ENCODE assay signal across 23 cellular contexts in the genomic region with DNA sequence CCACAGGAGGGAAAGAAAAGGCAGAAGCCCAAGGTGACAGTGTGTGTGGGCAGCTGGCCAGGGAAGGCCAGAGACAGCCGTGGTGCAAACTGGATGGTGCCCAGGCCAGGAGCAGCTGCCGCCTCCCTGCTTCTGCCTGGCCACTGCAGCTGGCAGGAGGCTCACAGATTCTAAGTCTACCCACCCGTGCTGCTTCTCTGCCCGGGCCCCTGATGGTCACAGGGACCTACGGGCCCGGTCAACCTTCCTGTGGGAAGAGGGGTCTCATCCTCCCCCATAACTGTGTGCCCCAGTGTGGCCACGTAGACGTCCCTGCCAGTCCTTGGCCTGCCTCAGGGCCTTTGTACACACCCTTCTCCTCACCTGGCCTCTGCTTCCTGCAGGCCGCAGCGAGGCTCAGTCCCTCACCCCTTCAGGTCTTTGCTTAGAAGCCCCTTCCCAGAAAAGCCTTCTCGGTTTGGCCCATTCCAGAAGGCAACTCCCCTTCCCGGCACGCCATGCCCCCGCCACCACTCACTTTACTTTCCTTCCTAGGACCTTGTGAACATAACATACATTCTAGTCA.
"Had no signal": no experiment of that assay in that cellular context is flagged by ENCODE, and none has a peak within 500 bp of the region (broad histone marks: within the 10 kb centered on the region; RNA-seq: fewer than 3 reads in every experiment).

No MANE protein-coding gene starts in this region.

- H3K27ac ChIP-seq: ascending aorta, breast epithelium, cardiac muscle cell, epithelial cell of prostate had no signal

- H3K36me3 ChIP-seq: ascending aorta, breast epithelium, cardiac muscle cell had no signal

- H3K4me3 ChIP-seq: ascending aorta, breast epithelium, cardiac muscle cell had no signal

- H3K27me3 ChIP-seq: ascending aorta, breast epithelium, cardiac muscle cell had no signal

- H3K4me1 ChIP-seq: ascending aorta, breast epithelium had no signal

- H3K9me3 ChIP-seq: ascending aorta, breast epithelium had no signal

- DNase-seq: activated CD4-positive, alpha-beta memory T cell treated with anti-CD3 and anti-CD28 coated beads for 36 hours; activated CD4-positive, alpha-beta T cell treated with anti-CD3 and anti-CD28 coated beads for 36 hours; activated CD4-positive, alpha-beta T cell treated with anti-CD3 and anti-CD28 coated beads, Interleukin-2, amount 10 ng/mL, durations not matched to agents 24 days and 14 days; activated CD4-positive, CD25-positive, alpha-beta regulatory T cell; activated CD4-positive, CD25-positive, alpha-beta regulatory T cell treated with anti-CD3 and anti-CD28 coated beads, Interleukin-2, amount 50 U/mL, for 72 hours; activated CD8-positive, alpha-beta memory T cell treated with anti-CD3 and anti-CD28 coated beads, Interleukin-2, amount 10 ng/mL, durations not matched to agents 7 days and 5 days; activated CD8-positive, alpha-beta memory T cell treated with anti-CD3 and anti-CD28 coated beads, Interleukin-2, amount 50 U/mL, for 4 hours; activated CD8-positive, alpha-beta T cell treated with anti-CD3 and anti-CD28 coated beads, Interleukin-2, amount 10 ng/mL, durations not matched to agents 7 days and 5 days; activated naive CD4-positive, alpha-beta T cell treated with anti-CD3 and anti-CD28 coated beads for 36 hours; activated naive CD8-positive, alpha-beta T cell treated with anti-CD3 and anti-CD28 coated beads for 36 hours; activated naive CD8-positive, alpha-beta T cell treated with anti-CD3 and anti-CD28 coated beads, Interleukin-2, amount 50 U/mL, for 24 hours; activated T-cell treated with anti-CD3 and anti-CD28 coated beads, Interleukin-2, amount 50 U/mL, for 1 hour; activated T-cell treated with anti-CD3 and anti-CD28 coated beads, Interleukin-2, amount 50 U/mL, for 48 hours; cortex of kidney; dermis blood vessel endothelial cell; effector CD4-positive, alpha-beta T cell; effector memory CD8-positive, alpha-beta T cell; foreskin fibroblast; T-helper 2 cell had no signal
